21 cellular contexts compared by ENCODE assay signal in genomic region chr6:18441253-18441979, GRCh38.
"Had no signal": no experiment of that assay in that cellular context is flagged by ENCODE, and none has a peak within 500 bp of the region (broad histone marks: within the 10 kb centered on the region; RNA-seq: fewer than 3 reads in every experiment).

No MANE protein-coding gene starts in this region.

- H3K27ac ChIP-seq: epithelial cell of prostate, esophagus muscularis mucosa, neural progenitor cell, pancreas, right lobe of liver, suprapubic skin had no signal

- H3K4me1 ChIP-seq: neural progenitor cell, pancreas, right lobe of liver had no signal

- H3K9me3 ChIP-seq: esophagus muscularis mucosa, pancreas, right lobe of liver, suprapubic skin, thyroid gland had no signal

- H3K27me3 ChIP-seq: esophagus muscularis mucosa, neural progenitor cell, pancreas, right lobe of liver, suprapubic skin, thyroid gland had no signal

- ATAC-seq: effector memory CD8-positive, alpha-beta T cell; left cardiac atrium; left ventricle myocardium superior; natural killer cell treated with Interleukin-12 subunit alpha and Interleukin-12 subunit beta and Interleukin-15 and Interleukin-18, amount 100 ng/mL, for 72 hours; stimulated activated effector memory CD8-positive, alpha-beta T cell treated with anti-CD3 and anti-CD28 coated beads, Interleukin-12 subunit alpha, Interleukin-12 subunit beta, amount 100 ng/mL, for 72 hours; stimulated activated naive CD8-positive, alpha-beta T cell treated with anti-CD3 and anti-CD28 coated beads, Interleukin-15, Interleukin-2, amounts not matched to agents 100 U/mL and 50 U/mL, for 24 hours had no signal

- H3K4me3 ChIP-seq: esophagus muscularis mucosa, lung, neural progenitor cell, pancreas, right lobe of liver, suprapubic skin, thyroid gland had no signal

- DNase-seq: effector memory CD8-positive, alpha-beta T cell; immature natural killer cell; left cardiac atrium; left ventricle myocardium superior; mesenchymal stem cell; midbrain; occipital lobe; pancreas; retina; right lobe of liver; stimulated activated CD4-positive, alpha-beta T cell treated with anti-CD3 and anti-CD28 coated beads, Interleukin-4, amount 100 ng/mL, for 1 hour; stimulated activated CD8-positive, alpha-beta memory T cell treated with anti-CD3 and anti-CD28 coated beads, Interleukin-4, amount 100 ng/mL, for 48 hours; stimulated activated naive CD8-positive, alpha-beta T cell treated with anti-CD3 and anti-CD28 coated beads, Interleukin-15, Interleukin-2, amounts not matched to agents 100 U/mL and 50 U/mL, for 24 hours; thyroid gland had no signal

- H3K36me3 ChIP-seq: esophagus muscularis mucosa, neural progenitor cell, pancreas, right lobe of liver, suprapubic skin, thyroid gland had no signal
